ENCODE assay signal across 24 cellular contexts in genomic region chr10:99742701-99743100, GRCh38. TPM values are rescaled to one million over a fixed set of nuclear protein-coding genes. Genes with fewer than 3 reads are reported as not detected.
DNase-seq lines count a peak whose midpoint lies in the region; ATAC-seq and TF ChIP-seq lines count a peak whose summit lies in the region.
"Had no signal": no experiment of that assay in that cellular context is flagged by ENCODE, and none has a peak within 500 bp of the region (broad histone marks: within the 10 kb centered on the region; RNA-seq: fewer than 3 reads in every experiment).

No MANE protein-coding gene starts in this region.

- no peak overlapping the region for H3K9ac ChIP-seq in HCT116 (ENCODE audit: low read length)

- intact Hi-C loops in HCT116 (cut with micrococcal nuclease) = no loop called here

- H3K9me3 ChIP-seq in HCT116 (ENCODE audit: control insufficient read depth in 1 of 2, insufficient read depth in 1 of 2, low read depth in 1 of 2, low read length in 2 of 2) (peaks cover 10 to 26% of the 10 kb centered on the region in 2 experiments; a peak in 3 of 4 replicates), osteoblast (ENCODE audit: low read depth, low read length) (no peaks in the 10 kb centered on the region)

- no peaks in the 10 kb centered on the region for H3K9me2 ChIP-seq in HCT116 (ENCODE audit: insufficient read depth)

- TF ChIP-seq RAD21 in HCT116 (IDR thresholded peaks at IDR 0.05; ENCODE audit: low read depth) = no peak

- TF ChIP-seq CTCF in HCT116 (IDR thresholded peaks at IDR 0.05 in 2 of 3, conservative IDR thresholded peaks at IDR 0.05 in 1 of 3; ENCODE audit: borderline replicate concordance in 1 of 3, insufficient read depth in 1 of 3, low read depth in 2 of 3, low read length in 2 of 3) (no peak), osteoblast (IDR thresholded peaks at IDR 0.05; ENCODE audit: extremely low read depth, low read depth, low read length) (no peak), type B pancreatic cell (conservative IDR thresholded peaks at IDR 0.05) (no peak)

- H3K27me3 ChIP-seq in ACC112 (ENCODE audit: insufficient read depth, low read length) (no peaks in the 10 kb centered on the region), HCT116 (ENCODE audit: insufficient read depth, low read length) (no peaks in the 10 kb centered on the region), osteoblast (ENCODE audit: insufficient read depth, low read length) (no peaks in the 10 kb centered on the region)
- H3K27me3 ChIP-seq: ascending aorta, spleen had no signal

- H3K4me2 ChIP-seq in HCT116 (ENCODE audit: low read length) (peak overlapping the region; percentile 3; the same call in 1 of the 2 replicates), osteoblast (ENCODE audit: insufficient read depth, low read length) (peak overlapping the region; percentile 61)

- ATAC-seq in HCT116 (no peak), HG03354 (IDR thresholded peaks at IDR 0.05; ENCODE audit: poor library complexity, severe bottlenecking, unreplicated experiment) (no peak), GM18502 (IDR thresholded peaks at IDR 0.05; ENCODE audit: poor library complexity, unreplicated experiment) (no peak)
- ATAC-seq: activated T-cell treated with anti-CD3 and anti-CD28 coated beads, Interleukin-2, amount 50 U/mL, for 4 hours; esophagus mucosa had no signal

- BruUV-seq in HCT116 (replicated peaks; lab: Mats Ljungman, UMichigan) = no TSS peak

- CTCF ChIA-PET in HCT116 (lab: Charles Lee) = interaction anchor here (1.8 kb wide), 1 partner anchor 10 kb away, joined by 5 read pairs; the partner anchor contains the start of gene CUTC

- no peaks in the 10 kb centered on the region for H3K27me3 Mint-ChIP-seq in type B pancreatic cell
- H3K27me3 Mint-ChIP-seq: CD4-positive, CD25-positive, alpha-beta regulatory T cell had no signal

- peaks cover 53% of the 10 kb centered on the region for H3K36me3 Mint-ChIP-seq in type B pancreatic cell

- no peak for TF ChIP-seq POLR2A in HCT116 (IDR thresholded peaks at IDR 0.05; ENCODE audit: borderline replicate concordance, extremely low read depth, insufficient read depth, insufficient read length)

- H3K4me3 Mint-ChIP-seq in type B pancreatic cell = no peak overlapping the region
- H3K4me3 Mint-ChIP-seq: activated naive CD4-positive, alpha-beta T cell treated with anti-CD3 and anti-CD28 coated beads for 36 hours; activated T-cell treated with anti-CD3 and anti-CD28 coated beads, Interleukin-2, amount 50 U/mL, for 4 hours; CD4-positive, CD25-positive, alpha-beta regulatory T cell; H9 had no signal

- no peak overlapping the region for H2AFZ ChIP-seq in ACC112 (ENCODE audit: low read length, unreplicated experiment)
- H2AFZ ChIP-seq in HCT116 (ENCODE audit: low read depth, low read length, poor library complexity, severe bottlenecking) = no peak overlapping the region
- no peak overlapping the region for H2AFZ ChIP-seq in osteoblast (ENCODE audit: low read length)

- POLR2A ChIA-PET in HCT116 (lab: Charles Lee) = interaction anchor here (2.0 kb wide), 1 partner anchor 10 kb away, joined by 17 read pairs; the partner anchor contains the start of genes COX15 and CUTC

- no peaks in the 10 kb centered on the region for H3K9me3 Mint-ChIP-seq in type B pancreatic cell

- no peaks in the 10 kb centered on the region for H3K4me1 Mint-ChIP-seq in type B pancreatic cell (ENCODE audit: unreplicated experiment)
- H3K4me1 Mint-ChIP-seq: H9 had no signal

- no peak overlapping the region for H3K27ac Mint-ChIP-seq in type B pancreatic cell
- H3K27ac Mint-ChIP-seq: activated naive CD4-positive, alpha-beta T cell treated with anti-CD3 and anti-CD28 coated beads for 36 hours; CD4-positive, CD25-positive, alpha-beta regulatory T cell; H9 had no signal

- H3K27ac ChIP-seq in ACC112 (ENCODE audit: low read depth, low read length) (peak overlapping the region; percentile 60), HCT116 (ENCODE audit: low read depth, low read length) (peak overlapping the region; percentile 7; the same call in 1 of the 2 replicates), caudate nucleus (ENCODE audit: low read depth, low read length) (peak overlapping the region; percentile 60), osteoblast (ENCODE audit: low read depth, low read length) (peak overlapping the region; percentile 81)
- H3K27ac ChIP-seq: RWPE1, spleen had no signal

- H4K20me1 ChIP-seq in HCT116 (ENCODE audit: insufficient read depth) = no peaks in the 10 kb centered on the region
- no peaks in the 10 kb centered on the region for H4K20me1 ChIP-seq in osteoblast (ENCODE audit: insufficient read depth, low read length)

- DNase-seq in HCT116 (ENCODE audit: low read depth, low spot score) = no peak
- DNase-seq in caudate nucleus (lab: John Stamatoyannopoulos, UW) = peak in 2 of 61 donors; percentile 17 to 52
- no peak for DNase-seq in osteoblast (ENCODE audit: insufficient read length, low spot score, missing footprints)
- DNase-seq in NCI-H1092 (lab: John Stamatoyannopoulos, UW) = no peak
- no peak for DNase-seq in type B pancreatic cell (ENCODE audit: extremely low spot score, unreplicated experiment)
- DNase-seq: ACHN; activated naive CD4-positive, alpha-beta T cell treated with anti-CD3 and anti-CD28 coated beads for 36 hours; activated T-cell treated with anti-CD3 and anti-CD28 coated beads, Interleukin-2, amount 50 U/mL, for 4 hours; CD4-positive, CD25-positive, alpha-beta regulatory T cell; DMS153; effector memory CD4-positive, alpha-beta T cell; H9; Karpas-422; NCI-H1105; NCI-H2029 treated with DMSO at 0.1 percent for 48 hours; NK-92 treated with Interleukin-12 subunit alpha and Interleukin-12 subunit beta, amount 100 ng/mL, for 24 hours; spleen; substantia nigra had no signal

- RAD21 ChIA-PET in HCT116 (lab: Charles Lee; ENCODE audit: low non-redundant PET in 1 of 2, low total read pairs in 2 of 2, uncharacterized antibody in 2 of 2, unreplicated experiment in 2 of 2) = interaction anchor here in 1 of 2 experiments (1.2 kb wide), 1 partner anchor 11 kb away, joined by 4 read pairs; the partner anchor contains the start of genes COX15 and CUTC

- peak overlapping the region; percentile 43 for H3K4me3 ChIP-seq in ACC112 (ENCODE audit: low read depth, low read length)
- H3K4me3 ChIP-seq in HCT116 (replicated peaks in 1 of 2; ENCODE audit: low read depth in 1 of 2, low read length in 2 of 2) = no peak overlapping the region
- H3K4me3 ChIP-seq in osteoblast (ENCODE audit: insufficient read depth, low read length) = no peak overlapping the region
- H3K4me3 ChIP-seq: ascending aorta, spleen had no signal

- H3K4me1 ChIP-seq in ACC112 (ENCODE audit: control insufficient read depth, insufficient read depth, low read length, unreplicated experiment) (peaks cover 28% of the 10 kb centered on the region), HCT116 (ENCODE audit: control insufficient read depth in 1 of 2, insufficient read depth in 2 of 2, low read length in 2 of 2) (peaks cover 15 to 30% of the 10 kb centered on the region in 2 experiments), osteoblast (ENCODE audit: insufficient read depth, low read length) (peaks cover 28% of the 10 kb centered on the region)
- H3K4me1 ChIP-seq: ascending aorta had no signal

- H3K79me2 ChIP-seq in ACC112 (ENCODE audit: control insufficient read depth, insufficient read depth, low read length, unreplicated experiment) (peaks cover 11% of the 10 kb centered on the region), HCT116 (ENCODE audit: insufficient read depth, low read length) (peaks cover 70% of the 10 kb centered on the region), osteoblast (ENCODE audit: insufficient read depth, low read length) (no peaks in the 10 kb centered on the region)

- H3K36me3 ChIP-seq in ACC112 (ENCODE audit: insufficient read depth, low read length) (peaks cover 48% of the 10 kb centered on the region), HCT116 (ENCODE audit: control insufficient read depth in 1 of 2, insufficient read depth in 2 of 2, low read length in 2 of 2) (peaks cover 84 to 89% of the 10 kb centered on the region in 2 experiments), osteoblast (ENCODE audit: insufficient read depth, low read length) (peaks cover 64% of the 10 kb centered on the region)

TF ChIP-seq in HCT116, 20 proteins besides CTCF, POLR2A, EP300 and RAD21 (continues in another document):
- TF ChIP-seq MAX (IDR thresholded peaks at IDR 0.05) (no peak), SP1 (IDR thresholded peaks at IDR 0.05; ENCODE audit: low read depth) (no peak), ELF1 (IDR thresholded peaks at IDR 0.05; ENCODE audit: borderline replicate concordance, low read depth) (no peak), JUND (IDR thresholded peaks at IDR 0.05) (no peak), FOSL1 (IDR thresholded peaks at IDR 0.05; ENCODE audit: low read depth) (no peak)
- TF ChIP-seq, protein P1, sequence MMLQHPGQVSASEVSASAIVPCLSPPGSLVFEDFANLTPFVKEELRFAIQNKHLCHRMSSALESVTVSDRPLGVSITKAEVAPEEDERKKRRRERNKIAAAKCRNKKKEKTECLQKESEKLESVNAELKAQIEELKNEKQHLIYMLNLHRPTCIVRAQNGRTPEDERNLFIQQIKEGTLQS (IDR thresholded peaks at IDR 0.05) = no peak

RNA-seq across cellular contexts. Expression of gene CUTC, which starts 10.7 kb away (rescaled TPM):
- total RNA-seq in HCT116 (2021; ENCODE audit: unreplicated experiment) (53.6 TPM), osteoblast (11.8 and 13.8 TPM in 2 replicates), type B pancreatic cell (ENCODE audit: low replicate concordance) (11.8 and 13.7 TPM in 2 replicates)
- 39.1 and 51.8 TPM in 2 replicates for polyA plus RNA-seq in HCT116 (2012)

RNA-seq across cellular contexts. Expression of gene COX15, which starts 10.8 kb away (rescaled TPM):
- total RNA-seq in HCT116 (2021; ENCODE audit: unreplicated experiment) (79.6 TPM), osteoblast (34.5 and 36.9 TPM in 2 replicates), type B pancreatic cell (ENCODE audit: low replicate concordance) (36.1 and 46.5 TPM in 2 replicates)
- polyA plus RNA-seq in HCT116 (2012) = 29.8 and 41.4 TPM in 2 replicates

RNA-seq across cellular contexts. Expression of gene ABCC2, which starts 39.7 kb away (rescaled TPM):
- 88.2 TPM for total RNA-seq in HCT116 (2021; ENCODE audit: unreplicated experiment)
- 8.1 and 12.2 TPM in 2 replicates for polyA plus RNA-seq in HCT116 (2012)
- 1.5 and 1.8 TPM in 2 replicates for total RNA-seq in osteoblast
- total RNA-seq in type B pancreatic cell (ENCODE audit: low replicate concordance) = 11.0 and 64.0 TPM in 2 replicates

Comparison
In these comparisons a context has a peak if more than half of its experiments do, and no peak if none do; other contexts are left out.
1. H3K27ac ChIP-seq: peak in every context shown above with its lines; median percentile 81 in osteoblast; 60 in ACC112; 60 in caudate nucleus; 7 in HCT116.